In the genomic region with DNA sequence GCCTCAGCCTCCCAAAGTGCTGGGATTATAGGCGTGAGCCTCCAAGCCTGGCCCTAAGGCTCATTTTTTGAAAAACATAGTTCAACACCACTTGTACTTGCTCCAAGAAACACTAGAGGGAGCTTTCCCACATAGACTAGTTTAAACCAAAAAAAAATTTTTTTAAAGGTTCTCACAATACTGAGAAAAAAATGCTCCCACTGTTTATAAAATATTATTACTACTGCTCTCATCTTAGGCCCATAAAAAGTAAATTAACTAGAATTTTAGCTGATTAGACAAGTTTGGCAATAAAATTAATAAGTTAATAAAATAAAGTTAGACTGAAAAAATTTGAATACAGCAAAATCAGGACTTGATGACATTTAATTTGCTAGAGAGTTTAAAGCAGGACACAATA, we compare ENCODE assay signal across 10 cellular contexts.
A peak's percentile ranks its signal among the peaks of the same experiment; 100 is the strongest.
DNase-seq lines count a peak whose midpoint lies in the region; ATAC-seq and TF ChIP-seq lines count a peak whose summit lies in the region.
"Had no signal": no experiment of that assay in that cellular context is flagged by ENCODE, and none has a peak within 500 bp of the region (broad histone marks: within the 10 kb centered on the region; RNA-seq: fewer than 3 reads in every experiment).

No MANE protein-coding gene starts in this region.

- H3K27me3 Mint-ChIP-seq in naive thymus-derived CD8-positive, alpha-beta T cell, result peaks cover 0 to 3% (median 0%) of the 10 kb centered on the region in 5 donors
- H3K27me3 Mint-ChIP-seq: activated naive CD4-positive, alpha-beta T cell treated with anti-CD3 and anti-CD28 coated beads, Interleukin-2, amount 50 U/mL, for 24 hours had no signal

- peak; percentile 67 for TF ChIP-seq CTCF in epithelial cell of proximal tubule (conservative IDR thresholded peaks at IDR 0.05; ENCODE audit: low read depth, low read length)

- POLR2A ChIA-PET in naive thymus-derived CD8-positive, alpha-beta T cell (lab: Charles Lee), result interaction anchor here (1.1 to 3.3 kb wide), 2 partner anchors 46 to 177 kb away, joined by 3 to 10 read pairs; a partner anchor contains a TSS

- no peak overlapping the region for H3K4me3 Mint-ChIP-seq in naive thymus-derived CD8-positive, alpha-beta T cell
- H3K4me3 Mint-ChIP-seq: activated naive CD4-positive, alpha-beta T cell treated with anti-CD3 and anti-CD28 coated beads, Interleukin-2, amount 50 U/mL, for 24 hours had no signal

- peak overlapping the region in 1 of 10 donors; percentile 11 for H3K27ac Mint-ChIP-seq in naive thymus-derived CD8-positive, alpha-beta T cell
- H3K27ac Mint-ChIP-seq: activated naive CD4-positive, alpha-beta T cell treated with anti-CD3 and anti-CD28 coated beads, Interleukin-2, amount 50 U/mL, for 24 hours had no signal

- peak; percentile 56 for DNase-seq in DMS153 treated with DMSO at 0.1 percent for 48 hours (lab: John Stamatoyannopoulos, UW; ENCODE audit: unreplicated experiment)
- DNase-seq in DMS153 (lab: John Stamatoyannopoulos, UW), result no peak
- peak; percentile 81 for DNase-seq in HT-29 (ENCODE audit: low spot score)
- DNase-seq in RPMI7951 (ENCODE audit: low read depth), result peak; percentile 54
- no peak for DNase-seq in epithelial cell of proximal tubule (ENCODE audit: low read depth)
- peak in 5 of 10 donors; percentile 6 to 57 (median 31) for DNase-seq in naive thymus-derived CD8-positive, alpha-beta T cell
- DNase-seq in anterior cingulate cortex (lab: John Stamatoyannopoulos, UW), result no peak

- no peaks in the 10 kb centered on the region for H3K4me1 Mint-ChIP-seq in naive thymus-derived CD8-positive, alpha-beta T cell
- H3K4me1 Mint-ChIP-seq: activated naive CD4-positive, alpha-beta T cell treated with anti-CD3 and anti-CD28 coated beads, Interleukin-2, amount 50 U/mL, for 24 hours had no signal

- no peaks in the 10 kb centered on the region for H3K9me3 Mint-ChIP-seq in naive thymus-derived CD8-positive, alpha-beta T cell
- H3K9me3 Mint-ChIP-seq: activated naive CD4-positive, alpha-beta T cell treated with anti-CD3 and anti-CD28 coated beads, Interleukin-2, amount 50 U/mL, for 24 hours had no signal

- peak; percentile 49 for ATAC-seq in GM21526 (IDR thresholded peaks at IDR 0.05; ENCODE audit: low FRiP score, unreplicated experiment)
- peak; percentile 75 to 76 for ATAC-seq in naive thymus-derived CD8-positive, alpha-beta T cell

- H3K36me3 Mint-ChIP-seq in naive thymus-derived CD8-positive, alpha-beta T cell, result no peaks in the 10 kb centered on the region
- H3K36me3 Mint-ChIP-seq: activated naive CD4-positive, alpha-beta T cell treated with anti-CD3 and anti-CD28 coated beads, Interleukin-2, amount 50 U/mL, for 24 hours had no signal

- no peak overlapping the region for H3K4me3 ChIP-seq in epithelial cell of proximal tubule (ENCODE audit: low read depth, low read length)
- H3K4me3 ChIP-seq: BLaER1 had no signal

Comparison
In these comparisons a context has a peak if more than half of its experiments do, and no peak if none do; other contexts are left out.
1. DNase-seq: peak in DMS153 treated with DMSO at 0.1 percent for 48 hours (single experiment), HT-29 (single experiment) and RPMI7951 (single experiment); none in DMS153 (single experiment), epithelial cell of proximal tubule (single experiment) and anterior cingulate cortex (0 of 58).